ENCODE assay signal across 9 cellular contexts in the genomic region with DNA sequence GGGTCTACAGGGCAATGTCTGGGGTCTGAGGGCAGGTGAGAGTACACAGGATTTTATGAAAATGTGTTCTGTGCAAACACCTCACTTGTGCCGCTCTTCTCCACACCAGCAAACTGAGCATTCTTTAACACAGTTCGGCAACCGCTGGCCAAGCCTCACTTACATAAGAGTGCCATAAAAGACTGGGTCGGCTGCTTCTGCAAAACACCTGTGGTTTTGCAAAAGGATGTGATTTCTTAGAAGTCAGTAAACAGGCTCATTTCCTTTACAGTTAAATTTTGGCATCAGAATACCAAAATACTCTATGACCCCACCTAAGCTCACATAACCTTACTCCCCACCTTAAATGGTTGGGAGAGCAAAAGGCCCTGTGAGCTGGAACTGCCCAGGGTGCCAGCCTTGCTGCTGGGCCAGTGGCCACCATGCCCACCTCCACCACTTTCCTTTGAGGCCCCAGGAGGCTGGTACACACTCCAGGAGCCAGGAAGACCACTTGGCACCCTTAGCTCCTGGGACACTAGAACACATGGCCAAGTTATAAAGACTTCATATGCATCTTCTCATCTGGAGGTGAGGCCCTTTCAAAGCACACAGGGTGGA. TPM values are rescaled to one million over a fixed set of nuclear protein-coding genes. Genes with fewer than 3 reads are reported as not detected.
A peak's percentile ranks its signal among the peaks of the same experiment; 100 is the strongest.
DNase-seq lines count a peak whose midpoint lies in the region; ATAC-seq and TF ChIP-seq lines count a peak whose summit lies in the region.
"Had no signal": no experiment of that assay in that cellular context is flagged by ENCODE, and none has a peak within 500 bp of the region (broad histone marks: within the 10 kb centered on the region; RNA-seq: fewer than 3 reads in every experiment).

No MANE protein-coding gene starts in this region.

- DNase-seq in activated CD4-positive, alpha-beta T cell treated with anti-CD3 and anti-CD28 coated beads, Interleukin-2, amount 50 U/mL, for 1 hour: peak; percentile 63
- DNase-seq in lower lobe of right lung: no peak
- DNase-seq in islet precursor cell: no peak
- no peak for DNase-seq in HCEC 1CT
- no peak for DNase-seq in NCI-H226

- ATAC-seq in GM18499 (IDR thresholded peaks at IDR 0.05; ENCODE audit: insufficient read depth, unreplicated experiment) (peak; percentile 39), HG02759 (IDR thresholded peaks at IDR 0.05; ENCODE audit: unreplicated experiment) (peak; percentile 50), lower lobe of right lung (peak; percentile 59 to 69), HG03039 (IDR thresholded peaks at IDR 0.05; ENCODE audit: unreplicated experiment) (no peak)

- no peaks in the 10 kb centered on the region for H3K9me3 ChIP-seq in lower lobe of right lung
- H3K9me3 ChIP-seq: SJSA1 had no signal

- no peak for TF ChIP-seq CTCF in lower lobe of right lung (IDR thresholded peaks at IDR 0.05)

- peaks cover 4% of the 10 kb centered on the region for H3K36me3 ChIP-seq in lower lobe of right lung

- no peaks in the 10 kb centered on the region for H3K27me3 ChIP-seq in lower lobe of right lung (ENCODE audit: low read depth)
- H3K27me3 ChIP-seq: SJSA1 had no signal

- H3K27ac ChIP-seq in lower lobe of right lung: peak overlapping the region; percentile 20
- H3K27ac ChIP-seq: SJSA1 had no signal

- intact Hi-C loops in lower lobe of right lung (cut with DNase I): no loop called here

- peaks cover 83% of the 10 kb centered on the region for H3K4me1 ChIP-seq in lower lobe of right lung

- H3K4me3 ChIP-seq in lower lobe of right lung: no peak overlapping the region
- H3K4me3 ChIP-seq: SJSA1 had no signal

RNA-seq across cellular contexts. Expression of gene CAPZB, which starts 22.0 kb away (rescaled TPM):
- total RNA-seq in lower lobe of right lung: 236 TPM
